ENCODE assay signal across 1 cellular context in the genomic region with DNA sequence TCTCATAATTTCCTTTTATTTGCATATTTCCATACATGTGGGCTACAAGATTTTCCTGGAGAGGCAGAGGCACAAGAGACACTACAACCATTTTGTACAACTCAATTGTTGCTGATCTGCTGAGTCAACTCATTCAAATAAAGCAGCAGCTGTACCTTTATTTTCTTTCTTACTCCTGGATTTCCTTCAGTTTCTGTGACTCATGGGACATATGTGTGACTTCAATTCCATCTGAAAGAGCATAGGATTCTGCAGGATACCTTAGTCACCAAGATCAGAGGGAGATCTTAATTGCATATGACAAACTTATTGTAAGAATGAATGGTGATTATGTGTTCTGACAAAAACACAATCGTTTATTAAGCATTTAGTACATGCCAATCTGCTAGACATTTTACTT.
TF ChIP-seq lines count a peak whose summit lies in the region.

No MANE protein-coding gene starts in this region.

TF ChIP-seq in GM23338, 12 proteins besides CTCF, POLR2A, EP300 and RAD21 (continued from another document):
- TF ChIP-seq, protein P1, sequence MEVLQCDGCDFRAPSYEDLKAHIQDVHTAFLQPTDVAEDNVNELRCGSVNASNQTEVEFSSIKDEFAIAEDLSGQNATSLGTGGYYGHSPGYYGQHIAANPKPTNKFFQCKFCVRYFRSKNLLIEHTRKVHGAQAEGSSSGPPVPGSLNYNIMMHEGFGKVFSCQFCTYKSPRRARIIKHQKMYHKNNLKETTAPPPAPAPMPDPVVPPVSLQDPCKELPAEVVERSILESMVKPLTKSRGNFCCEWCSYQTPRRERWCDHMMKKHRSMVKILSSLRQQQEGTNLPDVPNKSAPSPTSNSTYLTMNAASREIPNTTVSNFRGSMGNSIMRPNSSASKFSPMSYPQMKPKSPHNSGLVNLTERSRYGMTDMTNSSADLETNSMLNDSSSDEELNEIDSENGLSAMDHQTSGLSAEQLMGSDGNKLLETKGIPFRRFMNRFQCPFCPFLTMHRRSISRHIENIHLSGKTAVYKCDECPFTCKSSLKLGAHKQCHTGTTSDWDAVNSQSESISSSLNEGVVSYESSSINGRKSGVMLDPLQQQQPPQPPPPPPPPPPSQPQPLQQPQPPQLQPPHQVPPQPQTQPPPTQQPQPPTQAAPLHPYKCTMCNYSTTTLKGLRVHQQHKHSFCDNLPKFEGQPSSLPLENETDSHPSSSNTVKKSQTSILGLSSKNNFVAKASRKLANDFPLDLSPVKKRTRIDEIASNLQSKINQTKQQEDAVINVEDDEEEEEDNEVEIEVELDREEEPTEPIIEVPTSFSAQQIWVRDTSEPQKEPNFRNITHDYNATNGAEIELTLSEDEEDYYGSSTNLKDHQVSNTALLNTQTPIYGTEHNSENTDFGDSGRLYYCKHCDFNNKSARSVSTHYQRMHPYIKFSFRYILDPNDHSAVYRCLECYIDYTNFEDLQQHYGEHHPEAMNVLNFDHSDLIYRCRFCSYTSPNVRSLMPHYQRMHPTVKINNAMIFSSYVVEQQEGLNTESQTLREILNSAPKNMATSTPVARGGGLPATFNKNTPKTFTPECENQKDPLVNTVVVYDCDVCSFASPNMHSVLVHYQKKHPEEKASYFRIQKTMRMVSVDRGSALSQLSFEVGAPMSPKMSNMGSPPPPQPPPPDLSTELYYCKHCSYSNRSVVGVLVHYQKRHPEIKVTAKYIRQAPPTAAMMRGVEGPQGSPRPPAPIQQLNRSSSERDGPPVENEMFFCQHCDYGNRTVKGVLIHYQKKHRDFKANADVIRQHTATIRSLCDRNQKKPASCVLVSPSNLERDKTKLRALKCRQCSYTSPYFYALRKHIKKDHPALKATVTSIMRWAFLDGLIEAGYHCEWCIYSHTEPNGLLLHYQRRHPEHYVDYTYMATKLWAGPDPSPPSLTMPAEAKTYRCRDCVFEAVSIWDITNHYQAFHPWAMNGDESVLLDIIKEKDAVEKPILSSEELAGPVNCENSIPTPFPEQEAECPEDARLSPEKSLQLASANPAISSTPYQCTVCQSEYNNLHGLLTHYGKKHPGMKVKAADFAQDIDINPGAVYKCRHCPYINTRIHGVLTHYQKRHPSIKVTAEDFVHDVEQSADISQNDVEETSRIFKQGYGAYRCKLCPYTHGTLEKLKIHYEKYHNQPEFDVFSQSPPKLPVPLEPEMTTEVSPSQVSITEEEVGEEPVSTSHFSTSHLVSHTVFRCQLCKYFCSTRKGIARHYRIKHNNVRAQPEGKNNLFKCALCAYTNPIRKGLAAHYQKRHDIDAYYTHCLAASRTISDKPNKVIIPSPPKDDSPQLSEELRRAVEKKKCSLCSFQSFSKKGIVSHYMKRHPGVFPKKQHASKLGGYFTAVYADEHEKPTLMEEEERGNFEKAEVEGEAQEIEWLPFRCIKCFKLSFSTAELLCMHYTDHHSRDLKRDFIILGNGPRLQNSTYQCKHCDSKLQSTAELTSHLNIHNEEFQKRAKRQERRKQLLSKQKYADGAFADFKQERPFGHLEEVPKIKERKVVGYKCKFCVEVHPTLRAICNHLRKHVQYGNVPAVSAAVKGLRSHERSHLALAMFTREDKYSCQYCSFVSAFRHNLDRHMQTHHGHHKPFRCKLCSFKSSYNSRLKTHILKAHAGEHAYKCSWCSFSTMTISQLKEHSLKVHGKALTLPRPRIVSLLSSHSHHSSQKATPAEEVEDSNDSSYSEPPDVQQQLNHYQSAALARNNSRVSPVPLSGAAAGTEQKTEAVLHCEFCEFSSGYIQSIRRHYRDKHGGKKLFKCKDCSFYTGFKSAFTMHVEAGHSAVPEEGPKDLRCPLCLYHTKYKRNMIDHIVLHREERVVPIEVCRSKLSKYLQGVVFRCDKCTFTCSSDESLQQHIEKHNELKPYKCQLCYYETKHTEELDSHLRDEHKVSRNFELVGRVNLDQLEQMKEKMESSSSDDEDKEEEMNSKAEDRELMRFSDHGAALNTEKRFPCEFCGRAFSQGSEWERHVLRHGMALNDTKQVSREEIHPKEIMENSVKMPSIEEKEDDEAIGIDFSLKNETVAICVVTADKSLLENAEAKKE (CRISPR knock-in tag; IDR thresholded peaks at IDR 0.05), result no peak
- no peak for TF ChIP-seq EZH2phosphoT487 (IDR thresholded peaks at IDR 0.05; ENCODE audit: unreplicated experiment)
TF ChIP-seq in GM23338: peak in this region for 0.
